In genomic region chr4:25312496-25313193, GRCh38 we compare ENCODE assay signal across 1 cellular context.
A peak's percentile ranks its signal among the peaks of the same experiment; 100 is the strongest.
TF ChIP-seq lines count a peak whose summit lies in the region.

A gene with protein sequence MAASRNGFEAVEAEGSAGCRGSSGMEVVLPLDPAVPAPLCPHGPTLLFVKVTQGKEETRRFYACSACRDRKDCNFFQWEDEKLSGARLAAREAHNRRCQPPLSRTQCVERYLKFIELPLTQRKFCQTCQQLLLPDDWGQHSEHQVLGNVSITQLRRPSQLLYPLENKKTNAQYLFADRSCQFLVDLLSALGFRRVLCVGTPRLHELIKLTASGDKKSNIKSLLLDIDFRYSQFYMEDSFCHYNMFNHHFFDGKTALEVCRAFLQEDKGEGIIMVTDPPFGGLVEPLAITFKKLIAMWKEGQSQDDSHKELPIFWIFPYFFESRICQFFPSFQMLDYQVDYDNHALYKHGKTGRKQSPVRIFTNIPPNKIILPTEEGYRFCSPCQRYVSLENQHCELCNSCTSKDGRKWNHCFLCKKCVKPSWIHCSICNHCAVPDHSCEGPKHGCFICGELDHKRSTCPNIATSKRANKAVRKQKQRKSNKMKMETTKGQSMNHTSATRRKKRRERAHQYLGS (plus strand): TSS chr4:25312774. CDS start chr4:25312810, 36 bp downstream.

TF ChIP-seq in K562, 482 proteins besides CTCF, POLR2A, EP300 and RAD21 (continued from another document and continues in another):
- TF ChIP-seq MEIS2 (IDR thresholded peaks at IDR 0.05; ENCODE audit: partially characterized antibody) (no peak), ELF4 (CRISPR knock-in tag; IDR thresholded peaks at IDR 0.05) (no peak), FOXA1 (IDR thresholded peaks at IDR 0.05; ENCODE audit: borderline replicate concordance) (no peak), FOXJ2 (tag; IDR thresholded peaks at IDR 0.05) (peak; percentile 85), GABPB2 (CRISPR knock-in tag; conservative IDR thresholded peaks at IDR 0.05) (no peak), ETV1 (tag; conservative IDR thresholded peaks at IDR 0.05; ENCODE audit: low read depth) (peak; percentile 41; the same call in 1 of the 2 replicates), ZNF75A (CRISPR knock-in tag; IDR thresholded peaks at IDR 0.05) (no peak), CTBP1 (IDR thresholded peaks at IDR 0.05; ENCODE audit: borderline replicate concordance) (peak; percentile 78), DACH1 (IDR thresholded peaks at IDR 0.05; ENCODE audit: partially characterized antibody) (no peak), ZNF444 (CRISPR knock-in tag; IDR thresholded peaks at IDR 0.05) (no peak), CBX3 (IDR thresholded peaks at IDR 0.05; ENCODE audit: borderline replicate concordance in 1 of 2, low read length in 2 of 2) (peak in 1 of 2 experiments; percentile 84; a peak in 1 of 3 replicates), PHB2 (IDR thresholded peaks at IDR 0.05; ENCODE audit: low read depth) (no peak), MTA1 (IDR thresholded peaks at IDR 0.05; ENCODE audit: borderline replicate concordance) (no peak), CHCHD3 (CRISPR knock-in tag; IDR thresholded peaks at IDR 0.05) (no peak), MAZ (CRISPR knock-in tag; conservative IDR thresholded peaks at IDR 0.05 in 1 of 2, IDR thresholded peaks at IDR 0.05 in 1 of 2) (peak; percentile 94 to 98), SP2 (IDR thresholded peaks at IDR 0.05; ENCODE audit: extremely low read depth, low read depth, low read length, poor library complexity, severe bottlenecking) (peak; percentile 99), XRCC4 (IDR thresholded peaks at IDR 0.05; ENCODE audit: extremely low read depth, insufficient read depth, insufficient read length) (no peak), GATA2 (CRISPR knock-in tag; IDR thresholded peaks at IDR 0.05) (no peak), NEUROD1 (IDR thresholded peaks at IDR 0.05; ENCODE audit: borderline replicate concordance, low read depth, low read length, partially characterized antibody) (peak; percentile 15), PHF8 (IDR thresholded peaks at IDR 0.05; ENCODE audit: borderline replicate concordance, low read length) (peak; percentile 90), EHMT2 (IDR thresholded peaks at IDR 0.05) (peak; percentile 32; the same call in 1 of the 2 replicates), RCOR1 (IDR thresholded peaks at IDR 0.05; ENCODE audit: borderline replicate concordance in 1 of 2, low read depth in 2 of 2, low read length in 2 of 2) (peak in 1 of 2 experiments; percentile 91; a peak in 2 of 4 replicates), ZNF830 (CRISPR knock-in tag; IDR thresholded peaks at IDR 0.05) (no peak), IRF2 (CRISPR knock-in tag; IDR thresholded peaks at IDR 0.05) (no peak), ESRRA (IDR thresholded peaks at IDR 0.05; ENCODE audit: borderline replicate concordance, low read depth) (peak; percentile 62; the same call in 1 of the 2 replicates), BCL6 (CRISPR knock-in tag; IDR thresholded peaks at IDR 0.05) (no peak), XRCC3 (IDR thresholded peaks at IDR 0.05) (no peak), EZH2 (IDR thresholded peaks at IDR 0.05; ENCODE audit: borderline replicate concordance, low read depth, low read length) (no peak), SREBF2 (CRISPR knock-in tag; IDR thresholded peaks at IDR 0.05) (no peak), STAG1 (CRISPR knock-in tag; IDR thresholded peaks at IDR 0.05; ENCODE audit: borderline replicate concordance) (no peak), HDAC3 (IDR thresholded peaks at IDR 0.05; ENCODE audit: borderline replicate concordance, partially characterized antibody) (no peak), E2F5 (CRISPR knock-in tag; IDR thresholded peaks at IDR 0.05) (no peak), ZNF263 (CRISPR knock-in tag; IDR thresholded peaks at IDR 0.05; ENCODE audit: borderline replicate concordance) (peak; percentile 43; the same call in 1 of the 2 replicates), ZNF324 (CRISPR knock-in tag; IDR thresholded peaks at IDR 0.05) (no peak), ZNF165 (CRISPR knock-in tag; IDR thresholded peaks at IDR 0.05; ENCODE audit: borderline replicate concordance) (no peak), ATF1 (CRISPR knock-in tag; IDR thresholded peaks at IDR 0.05) (no peak; the same call in 1 of the 2 replicates), ATF1 (tag; IDR thresholded peaks at IDR 0.05) (peak; percentile 81), CXXC5 (CRISPR knock-in tag; IDR thresholded peaks at IDR 0.05) (peak; percentile 76), GABPB1 (CRISPR knock-in tag; IDR thresholded peaks at IDR 0.05) (peak; percentile 84), POLR3A (IDR thresholded peaks at IDR 0.05; ENCODE audit: borderline replicate concordance, extremely low read depth, insufficient read depth, insufficient read length) (no peak), RNF219 (CRISPR knock-in tag; IDR thresholded peaks at IDR 0.05) (no peak), ZNF41 (CRISPR knock-in tag; conservative IDR thresholded peaks at IDR 0.05) (no peak)
- TF ChIP-seq, protein P1, sequence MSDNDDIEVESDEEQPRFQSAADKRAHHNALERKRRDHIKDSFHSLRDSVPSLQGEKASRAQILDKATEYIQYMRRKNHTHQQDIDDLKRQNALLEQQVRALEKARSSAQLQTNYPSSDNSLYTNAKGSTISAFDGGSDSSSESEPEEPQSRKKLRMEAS (CRISPR knock-in tag; IDR thresholded peaks at IDR 0.05), result peak; percentile 84
- TF ChIP-seq, protein P2, sequence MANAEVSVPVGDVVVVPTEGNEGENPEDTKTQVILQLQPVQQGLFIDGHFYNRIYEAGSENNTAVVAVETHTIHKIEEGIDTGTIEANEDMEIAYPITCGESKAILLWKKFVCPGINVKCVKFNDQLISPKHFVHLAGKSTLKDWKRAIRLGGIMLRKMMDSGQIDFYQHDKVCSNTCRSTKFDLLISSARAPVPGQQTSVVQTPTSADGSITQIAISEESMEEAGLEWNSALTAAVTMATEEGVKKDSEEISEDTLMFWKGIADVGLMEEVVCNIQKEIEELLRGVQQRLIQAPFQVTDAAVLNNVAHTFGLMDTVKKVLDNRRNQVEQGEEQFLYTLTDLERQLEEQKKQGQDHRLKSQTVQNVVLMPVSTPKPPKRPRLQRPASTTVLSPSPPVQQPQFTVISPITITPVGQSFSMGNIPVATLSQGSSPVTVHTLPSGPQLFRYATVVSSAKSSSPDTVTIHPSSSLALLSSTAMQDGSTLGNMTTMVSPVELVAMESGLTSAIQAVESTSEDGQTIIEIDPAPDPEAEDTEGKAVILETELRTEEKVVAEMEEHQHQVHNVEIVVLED (CRISPR knock-in tag; IDR thresholded peaks at IDR 0.05), result peak; percentile 62
- TF ChIP-seq, protein P3, sequence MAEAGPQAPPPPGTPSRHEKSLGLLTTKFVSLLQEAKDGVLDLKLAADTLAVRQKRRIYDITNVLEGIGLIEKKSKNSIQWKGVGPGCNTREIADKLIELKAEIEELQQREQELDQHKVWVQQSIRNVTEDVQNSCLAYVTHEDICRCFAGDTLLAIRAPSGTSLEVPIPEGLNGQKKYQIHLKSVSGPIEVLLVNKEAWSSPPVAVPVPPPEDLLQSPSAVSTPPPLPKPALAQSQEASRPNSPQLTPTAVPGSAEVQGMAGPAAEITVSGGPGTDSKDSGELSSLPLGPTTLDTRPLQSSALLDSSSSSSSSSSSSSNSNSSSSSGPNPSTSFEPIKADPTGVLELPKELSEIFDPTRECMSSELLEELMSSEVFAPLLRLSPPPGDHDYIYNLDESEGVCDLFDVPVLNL (CRISPR knock-in tag; IDR thresholded peaks at IDR 0.05; ENCODE audit: low read depth), result no peak
- TF ChIP-seq, protein P4, sequence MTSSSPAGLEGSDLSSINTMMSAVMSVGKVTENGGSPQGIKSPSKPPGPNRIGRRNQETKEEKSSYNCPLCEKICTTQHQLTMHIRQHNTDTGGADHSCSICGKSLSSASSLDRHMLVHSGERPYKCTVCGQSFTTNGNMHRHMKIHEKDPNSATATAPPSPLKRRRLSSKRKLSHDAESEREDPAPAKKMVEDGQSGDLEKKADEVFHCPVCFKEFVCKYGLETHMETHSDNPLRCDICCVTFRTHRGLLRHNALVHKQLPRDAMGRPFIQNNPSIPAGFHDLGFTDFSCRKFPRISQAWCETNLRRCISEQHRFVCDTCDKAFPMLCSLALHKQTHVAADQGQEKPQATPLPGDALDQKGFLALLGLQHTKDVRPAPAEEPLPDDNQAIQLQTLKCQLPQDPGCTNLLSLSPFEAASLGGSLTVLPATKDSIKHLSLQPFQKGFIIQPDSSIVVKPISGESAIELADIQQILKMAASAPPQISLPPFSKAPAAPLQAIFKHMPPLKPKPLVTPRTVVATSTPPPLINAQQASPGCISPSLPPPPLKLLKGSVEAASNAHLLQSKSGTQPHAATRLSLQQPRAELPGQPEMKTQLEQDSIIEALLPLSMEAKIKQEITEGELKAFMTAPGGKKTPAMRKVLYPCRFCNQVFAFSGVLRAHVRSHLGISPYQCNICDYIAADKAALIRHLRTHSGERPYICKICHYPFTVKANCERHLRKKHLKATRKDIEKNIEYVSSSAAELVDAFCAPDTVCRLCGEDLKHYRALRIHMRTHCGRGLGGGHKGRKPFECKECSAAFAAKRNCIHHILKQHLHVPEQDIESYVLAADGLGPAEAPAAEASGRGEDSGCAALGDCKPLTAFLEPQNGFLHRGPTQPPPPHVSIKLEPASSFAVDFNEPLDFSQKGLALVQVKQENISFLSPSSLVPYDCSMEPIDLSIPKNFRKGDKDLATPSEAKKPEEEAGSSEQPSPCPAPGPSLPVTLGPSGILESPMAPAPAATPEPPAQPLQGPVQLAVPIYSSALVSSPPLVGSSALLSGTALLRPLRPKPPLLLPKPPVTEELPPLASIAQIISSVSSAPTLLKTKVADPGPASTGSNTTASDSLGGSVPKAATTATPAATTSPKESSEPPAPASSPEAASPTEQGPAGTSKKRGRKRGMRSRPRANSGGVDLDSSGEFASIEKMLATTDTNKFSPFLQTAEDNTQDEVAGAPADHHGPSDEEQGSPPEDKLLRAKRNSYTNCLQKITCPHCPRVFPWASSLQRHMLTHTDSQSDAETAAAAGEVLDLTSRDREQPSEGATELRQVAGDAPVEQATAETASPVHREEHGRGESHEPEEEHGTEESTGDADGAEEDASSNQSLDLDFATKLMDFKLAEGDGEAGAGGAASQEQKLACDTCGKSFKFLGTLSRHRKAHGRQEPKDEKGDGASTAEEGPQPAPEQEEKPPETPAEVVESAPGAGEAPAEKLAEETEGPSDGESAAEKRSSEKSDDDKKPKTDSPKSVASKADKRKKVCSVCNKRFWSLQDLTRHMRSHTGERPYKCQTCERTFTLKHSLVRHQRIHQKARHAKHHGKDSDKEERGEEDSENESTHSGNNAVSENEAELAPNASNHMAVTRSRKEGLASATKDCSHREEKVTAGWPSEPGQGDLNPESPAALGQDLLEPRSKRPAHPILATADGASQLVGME (CRISPR knock-in tag; IDR thresholded peaks at IDR 0.05), result no peak
- TF ChIP-seq, protein P5, sequence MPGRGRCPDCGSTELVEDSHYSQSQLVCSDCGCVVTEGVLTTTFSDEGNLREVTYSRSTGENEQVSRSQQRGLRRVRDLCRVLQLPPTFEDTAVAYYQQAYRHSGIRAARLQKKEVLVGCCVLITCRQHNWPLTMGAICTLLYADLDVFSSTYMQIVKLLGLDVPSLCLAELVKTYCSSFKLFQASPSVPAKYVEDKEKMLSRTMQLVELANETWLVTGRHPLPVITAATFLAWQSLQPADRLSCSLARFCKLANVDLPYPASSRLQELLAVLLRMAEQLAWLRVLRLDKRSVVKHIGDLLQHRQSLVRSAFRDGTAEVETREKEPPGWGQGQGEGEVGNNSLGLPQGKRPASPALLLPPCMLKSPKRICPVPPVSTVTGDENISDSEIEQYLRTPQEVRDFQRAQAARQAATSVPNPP (IDR thresholded peaks at IDR 0.05; ENCODE audit: borderline replicate concordance, insufficient read depth, insufficient read length), result no peak
- TF ChIP-seq, protein P6, sequence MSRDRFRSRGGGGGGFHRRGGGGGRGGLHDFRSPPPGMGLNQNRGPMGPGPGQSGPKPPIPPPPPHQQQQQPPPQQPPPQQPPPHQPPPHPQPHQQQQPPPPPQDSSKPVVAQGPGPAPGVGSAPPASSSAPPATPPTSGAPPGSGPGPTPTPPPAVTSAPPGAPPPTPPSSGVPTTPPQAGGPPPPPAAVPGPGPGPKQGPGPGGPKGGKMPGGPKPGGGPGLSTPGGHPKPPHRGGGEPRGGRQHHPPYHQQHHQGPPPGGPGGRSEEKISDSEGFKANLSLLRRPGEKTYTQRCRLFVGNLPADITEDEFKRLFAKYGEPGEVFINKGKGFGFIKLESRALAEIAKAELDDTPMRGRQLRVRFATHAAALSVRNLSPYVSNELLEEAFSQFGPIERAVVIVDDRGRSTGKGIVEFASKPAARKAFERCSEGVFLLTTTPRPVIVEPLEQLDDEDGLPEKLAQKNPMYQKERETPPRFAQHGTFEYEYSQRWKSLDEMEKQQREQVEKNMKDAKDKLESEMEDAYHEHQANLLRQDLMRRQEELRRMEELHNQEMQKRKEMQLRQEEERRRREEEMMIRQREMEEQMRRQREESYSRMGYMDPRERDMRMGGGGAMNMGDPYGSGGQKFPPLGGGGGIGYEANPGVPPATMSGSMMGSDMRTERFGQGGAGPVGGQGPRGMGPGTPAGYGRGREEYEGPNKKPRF (IDR thresholded peaks at IDR 0.05; ENCODE audit: low read depth, low read length), result no peak
